1 cellular context compared by ENCODE assay signal in the genomic region with DNA sequence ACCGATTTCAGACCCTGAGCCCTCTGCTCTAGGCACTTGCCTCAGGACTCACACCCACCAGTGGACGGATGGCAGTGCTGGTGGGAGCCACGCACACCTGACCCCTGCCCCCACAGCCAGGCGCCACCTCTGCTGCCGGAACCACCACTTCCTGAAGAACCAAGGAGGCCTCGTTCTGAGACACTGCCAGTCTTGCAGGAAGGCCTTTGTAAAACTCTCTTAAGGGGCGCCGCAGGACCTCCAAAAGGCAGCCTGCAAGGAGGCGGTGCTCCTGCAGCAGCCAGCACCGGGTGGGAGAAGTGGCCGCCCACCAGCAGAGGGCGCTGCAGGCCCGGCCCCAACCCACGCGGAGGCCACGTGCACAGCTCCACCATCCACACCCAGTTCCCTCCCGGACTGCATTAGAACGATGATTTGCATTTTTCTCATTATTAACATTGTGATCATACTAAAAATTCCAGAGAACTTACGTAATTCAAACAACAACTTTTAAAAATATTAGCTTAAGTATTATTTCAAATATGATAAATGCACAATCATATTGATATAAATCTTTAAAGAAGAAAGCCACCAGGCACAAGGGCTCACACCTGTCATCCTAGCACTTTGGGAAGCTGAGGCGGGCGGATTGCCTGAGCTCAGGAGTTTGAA.
TF ChIP-seq lines count a peak whose summit lies in the region.

No MANE protein-coding gene starts in this region.

TF ChIP-seq in K562, 482 proteins besides CTCF, POLR2A, EP300 and RAD21 (continued from another document):
- TF ChIP-seq GTF2A2 (tag; IDR thresholded peaks at IDR 0.05) (no peak), NONO (IDR thresholded peaks at IDR 0.05; ENCODE audit: low read depth in 2 of 2, low read length in 1 of 2) (no peak), ZNF511 (CRISPR knock-in tag; IDR thresholded peaks at IDR 0.05) (peak; percentile 92), CC2D1A (IDR thresholded peaks at IDR 0.05) (peak; percentile 68; the same call in 1 of the 2 replicates), NFYB (IDR thresholded peaks at IDR 0.05; ENCODE audit: extremely low read depth, insufficient read length) (no peak), RNF219 (CRISPR knock-in tag; IDR thresholded peaks at IDR 0.05) (no peak), EWSR1 (IDR thresholded peaks at IDR 0.05; ENCODE audit: borderline replicate concordance, low read depth, partially characterized antibody) (no peak), HNRNPK (IDR thresholded peaks at IDR 0.05; ENCODE audit: low read depth, low read length, poor library complexity, severe bottlenecking) (no peak), ZNF707 (CRISPR knock-in tag; conservative IDR thresholded peaks at IDR 0.05) (no peak)
